1 cellular context compared by ENCODE assay signal in the genomic region with DNA sequence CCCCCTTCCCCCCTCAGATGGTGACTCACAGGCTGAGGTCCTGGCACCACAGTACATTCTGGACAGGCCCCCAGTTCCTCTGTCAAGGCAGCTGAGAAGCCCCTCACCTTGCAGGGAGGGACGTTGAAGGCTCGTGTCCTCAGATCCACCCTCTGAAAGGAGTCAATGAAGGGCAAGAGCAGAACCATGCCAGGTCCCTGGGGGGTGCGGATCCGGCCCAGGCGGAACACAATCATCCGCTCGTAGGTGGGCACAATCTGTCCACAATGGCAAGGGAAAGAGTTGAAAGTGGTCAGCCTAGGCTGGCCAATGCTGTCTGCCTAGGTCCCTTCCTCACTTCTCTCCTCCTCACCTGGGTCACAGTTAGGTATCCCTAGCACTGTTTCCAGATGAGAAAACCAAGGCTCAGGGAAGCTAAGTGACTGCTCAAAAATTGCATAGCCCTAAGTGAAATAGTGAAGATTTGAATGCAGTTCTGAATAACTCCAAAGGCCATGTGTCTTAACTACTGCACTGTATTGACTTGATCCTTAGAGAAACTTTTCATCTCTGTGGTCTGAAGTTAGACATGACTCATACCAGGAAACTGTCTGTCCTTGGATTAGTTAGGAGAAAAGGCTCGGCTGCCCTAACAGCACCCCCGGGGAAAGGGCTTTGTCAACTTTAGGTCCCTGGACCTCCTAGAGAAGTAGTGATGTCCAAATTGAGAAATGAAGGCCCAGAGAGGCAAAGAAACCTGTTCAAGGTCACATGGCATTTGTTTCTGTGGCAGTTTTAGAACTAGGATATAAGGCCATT.
TF ChIP-seq lines count a peak whose summit lies in the region.

No MANE protein-coding gene starts in this region.

TF ChIP-seq in SK-N-SH treated with all-trans-retinoic acid at 6 μM for 48 hours, 23 proteins besides CTCF, POLR2A, EP300 and RAD21 (continued from another document):
- TF ChIP-seq POU6F1 (CRISPR knock-in tag; IDR thresholded peaks at IDR 0.05; ENCODE audit: borderline replicate concordance, low read depth) (no peak), ARNTL (CRISPR knock-in tag; IDR thresholded peaks at IDR 0.05; ENCODE audit: borderline replicate concordance, low read depth) (no peak), CSDC2 (CRISPR knock-in tag; IDR thresholded peaks at IDR 0.05) (no peak), CREB5 (CRISPR knock-in tag; IDR thresholded peaks at IDR 0.05; ENCODE audit: low read depth) (no peak), ESRRG (CRISPR knock-in tag; IDR thresholded peaks at IDR 0.05) (no peak), CSRNP3 (CRISPR knock-in tag; IDR thresholded peaks at IDR 0.05) (no peak), RARB (CRISPR knock-in tag; IDR thresholded peaks at IDR 0.05) (no peak), ZNF70 (CRISPR knock-in tag; IDR thresholded peaks at IDR 0.05) (no peak), SNAI2 (CRISPR knock-in tag; IDR thresholded peaks at IDR 0.05) (no peak), ZC3H10 (CRISPR knock-in tag; IDR thresholded peaks at IDR 0.05) (no peak), ZFP3 (CRISPR knock-in tag; IDR thresholded peaks at IDR 0.05) (no peak), TCF4 (CRISPR knock-in tag; IDR thresholded peaks at IDR 0.05; ENCODE audit: borderline replicate concordance) (no peak), ZFP30 (CRISPR knock-in tag; IDR thresholded peaks at IDR 0.05) (no peak), ZNF8 (CRISPR knock-in tag; IDR thresholded peaks at IDR 0.05) (no peak), PPARA (CRISPR knock-in tag; IDR thresholded peaks at IDR 0.05; ENCODE audit: borderline replicate concordance) (no peak), GLIS3 (CRISPR knock-in tag; IDR thresholded peaks at IDR 0.05) (no peak)
